ENCODE assay signal across 10 cellular contexts in genomic region chr2:122748552-122749011, GRCh38.
A peak's percentile ranks its signal among the peaks of the same experiment; 100 is the strongest.
DNase-seq lines count a peak whose midpoint lies in the region; ATAC-seq lines count a peak whose summit lies in the region.
"Had no signal": no experiment of that assay in that cellular context is flagged by ENCODE, and none has a peak within 500 bp of the region (broad histone marks: within the 10 kb centered on the region; RNA-seq: fewer than 3 reads in every experiment).

No MANE protein-coding gene starts in this region.

- H3K79me2 ChIP-seq in GM23248 (ENCODE audit: insufficient read depth), result no peaks in the 10 kb centered on the region

- 26 to 41% methylated on average over 4 of the region's 4 CpGs for WGBS in GM23248 (ENCODE audit: low coverage in 1 of 2, low lambda C conversion rate in 2 of 2, missing lambda C conversion rate in 2 of 2), 2 experiments

- H3K27ac ChIP-seq in GM23248 (no peak overlapping the region), epithelial cell of prostate (peak overlapping the region; percentile 36)
- H3K27ac ChIP-seq: esophagus squamous epithelium had no signal

- H2AFZ ChIP-seq in GM23248, result no peak overlapping the region

- H3K4me1 ChIP-seq in GM23248 (ENCODE audit: insufficient read depth), result no peaks in the 10 kb centered on the region
- H3K4me1 ChIP-seq: esophagus squamous epithelium had no signal

- in situ Hi-C loops in GM23248 (cut with MboI), result no loop called here

- no peak overlapping the region for H3K4me2 ChIP-seq in GM23248 (ENCODE audit: unreplicated experiment)

- DNase-seq in GM23248 (peak; percentile 37), OCI-M1 (lab: John Stamatoyannopoulos, UW) (peak; percentile 71), epithelial cell of prostate (ENCODE audit: low read depth, low spot score) (peak; percentile 0), pulmonary artery endothelial cell (ENCODE audit: low read depth, low spot score) (peak; percentile 52)
- DNase-seq: activated CD4-positive, CD25-positive, alpha-beta regulatory T cell treated with anti-CD3 and anti-CD28 coated beads, Interleukin-2, amount 50 U/mL, for 72 hours; esophagus squamous epithelium; naive B cell had no signal

- H3K4me3 ChIP-seq in GM23248, result no peak overlapping the region
- H3K4me3 ChIP-seq: esophagus squamous epithelium had no signal

- ATAC-seq in HG03469 (IDR thresholded peaks at IDR 0.05; ENCODE audit: unreplicated experiment) (no peak), GM21576 (IDR thresholded peaks at IDR 0.05; ENCODE audit: unreplicated experiment) (no peak), HG02938 (IDR thresholded peaks at IDR 0.05; ENCODE audit: unreplicated experiment) (no peak)

- H3F3A ChIP-seq in GM23248 (ENCODE audit: insufficient read depth), result no peaks in the 10 kb centered on the region

- no peaks in the 10 kb centered on the region for H3K36me3 ChIP-seq in GM23248 (ENCODE audit: low read depth)
- H3K36me3 ChIP-seq: esophagus squamous epithelium had no signal

- no peaks in the 10 kb centered on the region for H4K20me1 ChIP-seq in GM23248 (ENCODE audit: insufficient read depth)

- no peaks in the 10 kb centered on the region for H3K27me3 ChIP-seq in GM23248 (replicated peaks; ENCODE audit: insufficient read depth)
- H3K27me3 ChIP-seq: esophagus squamous epithelium had no signal

- no peaks in the 10 kb centered on the region for H3K9me3 ChIP-seq in GM23248 (ENCODE audit: low read depth)
- H3K9me3 ChIP-seq: esophagus squamous epithelium had no signal

- H3K9me2 ChIP-seq in GM23248 (ENCODE audit: insufficient read depth), result no peaks in the 10 kb centered on the region

- no peak overlapping the region for H3K9ac ChIP-seq in GM23248

Comparison
In these comparisons a context has a peak if more than half of its experiments do, and no peak if none do; other contexts are left out.
1. DNase-seq: peak in every context shown above with its lines; median percentile 71 in OCI-M1; 52 in pulmonary artery endothelial cell; 37 in GM23248; 0 in epithelial cell of prostate.